1 cellular context compared by ENCODE assay signal in genomic region chr4:123699823-123700822, GRCh38.
TF ChIP-seq lines count a peak whose summit lies in the region.

No MANE protein-coding gene starts in this region.

TF ChIP-seq in SK-N-SH treated with all-trans-retinoic acid at 6 μM for 48 hours, 23 proteins besides CTCF, POLR2A, EP300 and RAD21 (continued from another document):
- no peak for TF ChIP-seq OSR1 (CRISPR knock-in tag; IDR thresholded peaks at IDR 0.05)
